13 cellular contexts compared by ENCODE assay signal in the genomic region with DNA sequence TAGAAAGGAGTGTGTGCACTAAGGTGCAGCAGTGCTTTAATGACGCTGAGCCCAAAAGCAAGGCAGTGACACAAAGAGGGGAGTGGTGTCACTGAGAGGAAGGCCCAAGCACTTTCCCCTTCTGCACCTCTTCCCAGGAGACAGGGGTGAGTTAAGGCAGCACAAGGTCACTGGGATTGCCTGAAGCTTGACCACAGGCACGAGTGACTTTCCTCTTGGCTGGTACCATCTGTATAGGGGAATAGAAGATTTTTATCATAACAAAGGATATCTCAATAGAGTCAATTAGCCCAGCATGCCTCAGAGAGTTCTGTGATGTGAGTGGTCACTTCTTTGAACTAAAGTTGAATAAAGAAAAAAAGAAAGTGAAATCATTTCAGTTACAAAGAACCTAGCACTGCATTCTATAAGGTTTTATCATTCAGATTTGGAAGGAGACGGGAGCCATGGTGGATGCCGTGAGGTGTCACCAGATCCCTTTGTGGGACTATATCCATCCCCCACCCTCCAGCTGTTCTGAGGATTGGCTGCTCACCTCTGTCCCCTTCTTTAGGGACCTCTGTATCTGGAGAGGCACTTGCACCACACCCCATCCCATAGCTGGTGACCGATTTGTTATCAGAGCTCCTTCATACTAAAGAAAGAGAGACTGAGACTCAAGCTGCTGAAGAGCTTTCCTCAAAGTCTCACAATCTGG.
"Had no signal": no experiment of that assay in that cellular context is flagged by ENCODE, and none has a peak within 500 bp of the region (broad histone marks: within the 10 kb centered on the region; RNA-seq: fewer than 3 reads in every experiment).

No MANE protein-coding gene starts in this region.

- DNase-seq: activated CD4-positive, alpha-beta memory T cell treated with anti-CD3 and anti-CD28 coated beads for 36 hours; activated effector memory CD4-positive, alpha-beta T cell treated with anti-CD3 and anti-CD28 coated beads, Interleukin-2, amount 50 U/mL, for 16 hours; activated T-cell treated with anti-CD3 and anti-CD28 coated beads, Interleukin-2, amount 50 U/mL, for 4 hours; adrenal gland; hypothalamus; immature natural killer cell; pancreas; sigmoid colon; stimulated activated CD4-positive, alpha-beta T cell treated with anti-CD3 and anti-CD28 coated beads, Interleukin-12 subunit alpha, Interleukin-12 subunit beta, amount 100 ng/mL, for 4 hours; stimulated activated CD4-positive, alpha-beta T cell treated with anti-CD3 and anti-CD28 coated beads, Interleukin-2, amount 100 ng/mL, for 24 hours; upper lobe of right lung had no signal

- H3K36me3 ChIP-seq: adrenal gland, esophagus muscularis mucosa, pancreas, sigmoid colon, thoracic aorta, upper lobe of right lung had no signal

- H3K4me3 ChIP-seq: adrenal gland, esophagus muscularis mucosa, pancreas, sigmoid colon, thoracic aorta, upper lobe of right lung had no signal

- H3K9me3 ChIP-seq: adrenal gland, esophagus muscularis mucosa, pancreas, sigmoid colon, thoracic aorta, upper lobe of right lung had no signal

- H3K27ac ChIP-seq: adrenal gland, esophagus muscularis mucosa, pancreas, sigmoid colon, thoracic aorta, upper lobe of right lung had no signal

- H3K4me1 ChIP-seq: adrenal gland, esophagus muscularis mucosa, pancreas, sigmoid colon, upper lobe of right lung had no signal

- H3K27me3 ChIP-seq: adrenal gland, esophagus muscularis mucosa, pancreas, sigmoid colon, upper lobe of right lung had no signal
